1 cellular context compared by ENCODE assay signal in genomic region chr1:144031550-144031949, GRCh38. TPM values are rescaled to one million over a fixed set of nuclear protein-coding genes. Genes with fewer than 3 reads are reported as not detected.
"Had no signal": no experiment of that assay in that cellular context is flagged by ENCODE, and none has a peak within 500 bp of the region (broad histone marks: within the 10 kb centered on the region; RNA-seq: fewer than 3 reads in every experiment).

No MANE protein-coding gene starts in this region.

RNA-seq across cellular contexts. Expression of gene FAM72C, which starts 59.8 kb away (rescaled TPM):
- total RNA-seq: Right ventricle myocardium superior had no signal
